8 cellular contexts compared by ENCODE assay signal in genomic region chr17:57406131-57406980, GRCh38.
DNase-seq lines count a peak whose midpoint lies in the region; ATAC-seq and TF ChIP-seq lines count a peak whose summit lies in the region.

No MANE protein-coding gene starts in this region.

- peaks cover 15% of the 10 kb centered on the region for H3K4me1 ChIP-seq in testis

- H3K9me3 ChIP-seq in testis, result no peaks in the 10 kb centered on the region

- no peak overlapping the region for H3K4me3 ChIP-seq in kidney epithelial cell (ENCODE audit: low read depth, low read length)
- no peak overlapping the region for H3K4me3 ChIP-seq in testis

- peak overlapping the region; percentile 6 for H3K27ac ChIP-seq in angular gyrus (ENCODE audit: low read depth, low read length)
- peak overlapping the region; percentile 2 to 45 for H3K27ac ChIP-seq in testis

- DNase-seq in Right ventricle myocardium inferior (ENCODE audit: missing footprints) (peak; percentile 54), cardiac septum (ENCODE audit: low spot score) (no peak), kidney epithelial cell (ENCODE audit: low read depth) (peak; percentile 81), testis (peak; percentile 32), NCI-H1092 treated with DMSO at 0.1 percent for 48 hours (lab: John Stamatoyannopoulos, UW) (no peak), epidermal melanocyte (ENCODE audit: insufficient read length, low spot score) (no peak)

- H3K27me3 ChIP-seq in kidney epithelial cell (ENCODE audit: control insufficient read depth, insufficient read depth, low read length) (no peaks in the 10 kb centered on the region), testis (no peaks in the 10 kb centered on the region)

- 49 to 56% methylated on average over 25 of the region's 25 CpGs for WGBS in testis, 2 donors

- intact Hi-C loops in Right ventricle myocardium inferior (cut with DNase I), result no loop called here
- intact Hi-C loops in cardiac septum (cut with DNase I), result no loop called here
- intact Hi-C loops in testis (cut with DNase I; ENCODE audit: low total_unique reads), result no loop called here

- no peaks in the 10 kb centered on the region for H3K36me3 ChIP-seq in kidney epithelial cell (ENCODE audit: control insufficient read depth, insufficient read depth, low read length)
- H3K36me3 ChIP-seq in testis (ENCODE audit: low read depth, missing control alignments), result no peaks in the 10 kb centered on the region

- TF ChIP-seq POLR2A in testis (IDR thresholded peaks at IDR 0.05), result no peak

- no peak for ATAC-seq in Right ventricle myocardium inferior
- no peak for ATAC-seq in GM18867 (IDR thresholded peaks at IDR 0.05; ENCODE audit: unreplicated experiment)

- TF ChIP-seq CTCF in kidney epithelial cell (IDR thresholded peaks at IDR 0.05; ENCODE audit: insufficient read depth, low read length, poor library complexity, severe bottlenecking) (no peak), testis (IDR thresholded peaks at IDR 0.05) (no peak)

Comparison
In these comparisons a context has a peak if more than half of its experiments do, and no peak if none do; other contexts are left out.
1. DNase-seq: peak in Right ventricle myocardium inferior (single experiment), kidney epithelial cell (single experiment) and testis (single experiment); none in cardiac septum (single experiment), NCI-H1092 treated with DMSO at 0.1 percent for 48 hours (single experiment) and epidermal melanocyte (single experiment).